ENCODE assay signal across 7 cellular contexts in genomic region chr1:68938051-68938450, GRCh38.
"Had no signal": no experiment of that assay in that cellular context is flagged by ENCODE, and none has a peak within 500 bp of the region (broad histone marks: within the 10 kb centered on the region; RNA-seq: fewer than 3 reads in every experiment).

No MANE protein-coding gene starts in this region.

- H3K4me3 ChIP-seq: GM23338, HAP-1, K562 had no signal

- H2AFZ ChIP-seq: GM23338 had no signal

- DNase-seq: HFFc6, IMR-90, KG1 had no signal

- ATAC-seq: GM23338, HCT116, K562 had no signal

- H3K36me3 ChIP-seq: HAP-1 had no signal

- H3K4me1 ChIP-seq: HAP-1 had no signal

- H3K4me2 ChIP-seq: GM23338 had no signal

- H3K9me3 ChIP-seq: HAP-1 had no signal
